Comparison of ENCODE assay signal across 31 cellular contexts in the genomic region with DNA sequence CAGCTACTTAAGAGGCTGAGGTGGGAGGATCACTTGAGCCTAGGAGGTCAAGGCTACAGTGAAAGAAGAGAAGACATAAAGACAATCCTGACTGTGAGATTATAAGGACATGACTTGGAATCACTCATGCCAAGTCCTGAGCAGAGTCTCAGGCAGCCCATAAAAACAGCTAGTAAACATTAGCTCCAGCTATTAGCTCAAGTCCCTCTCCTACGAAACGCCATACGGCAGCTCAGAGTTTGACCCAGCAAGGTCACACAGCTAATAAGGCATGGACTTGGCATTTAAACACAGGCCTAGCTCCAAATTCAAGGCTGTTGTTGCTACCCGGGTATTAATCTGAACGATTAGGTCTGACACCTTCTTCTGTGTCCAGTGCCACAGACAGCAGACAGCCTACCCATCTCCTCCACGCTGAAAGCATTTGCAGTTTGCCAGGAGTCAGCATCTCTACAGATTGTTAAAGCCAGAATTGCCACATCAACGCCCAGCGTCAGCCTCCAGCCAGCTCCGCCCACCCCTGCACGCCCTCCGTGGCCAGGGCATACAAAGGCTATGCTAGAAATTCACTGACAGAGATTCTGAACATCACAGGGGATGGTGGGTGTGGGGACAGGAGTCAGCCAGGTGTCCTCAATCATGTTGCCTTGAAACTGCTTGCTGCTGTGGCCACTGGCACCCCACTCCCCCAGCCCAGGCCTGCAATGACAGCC. TPM values are rescaled to one million over a fixed set of nuclear protein-coding genes. Genes with fewer than 3 reads are reported as not detected.
"Had no signal": no experiment of that assay in that cellular context is flagged by ENCODE, and none has a peak within 500 bp of the region (broad histone marks: within the 10 kb centered on the region; RNA-seq: fewer than 3 reads in every experiment).

No MANE protein-coding gene starts in this region.

- H3K79me2 ChIP-seq: hepatocyte, parathyroid adenoma had no signal

- H3K4me3 ChIP-seq: dorsolateral prefrontal cortex, gastroesophageal sphincter, heart left ventricle, hepatocyte, left lung, mucosa of descending colon, neural progenitor cell, prostate gland, right atrium auricular region, skin epidermis, spleen, testis, tibial artery had no signal

- H3K9ac ChIP-seq: neural progenitor cell, parathyroid adenoma had no signal

- H2AFZ ChIP-seq: hepatocyte, neural progenitor cell, parathyroid adenoma had no signal

- H3K27me3 ChIP-seq: heart left ventricle, left lung, right atrium auricular region, spleen, testis had no signal

- H3K4me2 ChIP-seq: hepatocyte, neural progenitor cell had no signal

- H3K27ac ChIP-seq: dorsolateral prefrontal cortex, epithelial cell of prostate, foreskin keratinocyte, gastroesophageal sphincter, heart left ventricle, hepatocyte, left lung, neural progenitor cell, parathyroid adenoma, prostate gland, right atrium auricular region, skin epidermis, spleen, testis, tibial artery had no signal

- H3K9me3 ChIP-seq: prostate gland, testis had no signal

- H3K36me3 ChIP-seq: gastroesophageal sphincter, heart left ventricle, left lung, neural progenitor cell, prostate gland, right atrium auricular region, spleen, tibial artery had no signal

- H3K4me1 ChIP-seq: foreskin keratinocyte, gastroesophageal sphincter, heart left ventricle, left lung, neural progenitor cell, parathyroid adenoma, prostate gland, spleen, testis, tibial artery had no signal

- DNase-seq: dorsolateral prefrontal cortex; effector CD8-positive, alpha-beta T cell; endodermal cell; foreskin keratinocyte; heart left ventricle; kidney; left lung; mesenchymal stem cell; mucosa of descending colon; naive B cell; spleen; stimulated activated CD4-positive, alpha-beta T cell treated with anti-CD3 and anti-CD28 coated beads, Interleukin-4, amount 100 ng/mL, for 4 hours; stimulated activated naive CD8-positive, alpha-beta T cell treated with anti-CD3 and anti-CD28 coated beads, Interleukin-15, Interleukin-2, amounts not matched to agents 100 U/mL and 50 U/mL, for 24 hours; substantia nigra; testis; tibial artery had no signal

RNA-seq across cellular contexts. Expression of a gene that starts 10.0 kb away (rescaled TPM):
- total RNA-seq: esophagus mucosa; foreskin keratinocyte; gastroesophageal sphincter; heart left ventricle; hepatocyte; kidney; left lung; lower leg skin; lung microvascular endothelial cell; mesothelial cell of epicardium; natural killer cell treated with Interleukin-12 subunit alpha and Interleukin-12 subunit beta and Interleukin-15 and Interleukin-18, amount 100 ng/mL, for 72 hours; osteoblast; prostate gland; right atrium auricular region; spleen; testis; urinary bladder had no signal
- polyA plus RNA-seq: foreskin keratinocyte, heart left ventricle, hepatocyte, spleen, urinary bladder had no signal
